In genomic region chr11:65430406-65431217, GRCh38 we compare ENCODE assay signal across 1 cellular context.
TF ChIP-seq lines count a peak whose summit lies in the region.

No MANE protein-coding gene starts in this region.

TF ChIP-seq in HepG2, 621 proteins besides CTCF, POLR2A, EP300 and RAD21:
- TF ChIP-seq ZHX2 (IDR thresholded peaks at IDR 0.05; ENCODE audit: low read depth) (no peak), ZHX2 (CRISPR knock-in tag; IDR thresholded peaks at IDR 0.05; ENCODE audit: borderline replicate concordance) (0 out of 2 replicates have a peak, but pooled peaks have one; percentile 45), POLR2AphosphoS2 (IDR thresholded peaks at IDR 0.05; ENCODE audit: low read depth, low read length) (peak; percentile 19; the same call in 1 of the 2 replicates), RBFOX2 (IDR thresholded peaks at IDR 0.05; ENCODE audit: low read depth, low read length) (peak; percentile 52), AGO2 (optimal IDR thresholded peaks at IDR 0.05; ENCODE audit: low read depth, low read length) (peak; percentile 43), IRF2 (CRISPR knock-in tag; IDR thresholded peaks at IDR 0.05) (no peak), GPBP1L1 (CRISPR knock-in tag; IDR thresholded peaks at IDR 0.05) (no peak), ZNF878 (CRISPR knock-in tag; IDR thresholded peaks at IDR 0.05) (0 out of 2 replicates have a peak, but pooled peaks have one; percentile 6), ZNF766 (CRISPR knock-in tag; IDR thresholded peaks at IDR 0.05; ENCODE audit: borderline replicate concordance) (no peak), ZNF652 (CRISPR knock-in tag; IDR thresholded peaks at IDR 0.05; ENCODE audit: borderline replicate concordance, low read depth) (no peak), ZSCAN21 (CRISPR knock-in tag; IDR thresholded peaks at IDR 0.05; ENCODE audit: borderline replicate concordance) (0 out of 2 replicates have a peak, but pooled peaks have one; percentile 14), KLF15 (CRISPR knock-in tag; IDR thresholded peaks at IDR 0.05; ENCODE audit: borderline replicate concordance) (no peak)
- TF ChIP-seq, protein P1, sequence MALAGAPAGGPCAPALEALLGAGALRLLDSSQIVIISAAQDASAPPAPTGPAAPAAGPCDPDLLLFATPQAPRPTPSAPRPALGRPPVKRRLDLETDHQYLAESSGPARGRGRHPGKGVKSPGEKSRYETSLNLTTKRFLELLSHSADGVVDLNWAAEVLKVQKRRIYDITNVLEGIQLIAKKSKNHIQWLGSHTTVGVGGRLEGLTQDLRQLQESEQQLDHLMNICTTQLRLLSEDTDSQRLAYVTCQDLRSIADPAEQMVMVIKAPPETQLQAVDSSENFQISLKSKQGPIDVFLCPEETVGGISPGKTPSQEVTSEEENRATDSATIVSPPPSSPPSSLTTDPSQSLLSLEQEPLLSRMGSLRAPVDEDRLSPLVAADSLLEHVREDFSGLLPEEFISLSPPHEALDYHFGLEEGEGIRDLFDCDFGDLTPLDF (CRISPR knock-in tag; IDR thresholded peaks at IDR 0.05) = no peak
- TF ChIP-seq, protein P2, sequence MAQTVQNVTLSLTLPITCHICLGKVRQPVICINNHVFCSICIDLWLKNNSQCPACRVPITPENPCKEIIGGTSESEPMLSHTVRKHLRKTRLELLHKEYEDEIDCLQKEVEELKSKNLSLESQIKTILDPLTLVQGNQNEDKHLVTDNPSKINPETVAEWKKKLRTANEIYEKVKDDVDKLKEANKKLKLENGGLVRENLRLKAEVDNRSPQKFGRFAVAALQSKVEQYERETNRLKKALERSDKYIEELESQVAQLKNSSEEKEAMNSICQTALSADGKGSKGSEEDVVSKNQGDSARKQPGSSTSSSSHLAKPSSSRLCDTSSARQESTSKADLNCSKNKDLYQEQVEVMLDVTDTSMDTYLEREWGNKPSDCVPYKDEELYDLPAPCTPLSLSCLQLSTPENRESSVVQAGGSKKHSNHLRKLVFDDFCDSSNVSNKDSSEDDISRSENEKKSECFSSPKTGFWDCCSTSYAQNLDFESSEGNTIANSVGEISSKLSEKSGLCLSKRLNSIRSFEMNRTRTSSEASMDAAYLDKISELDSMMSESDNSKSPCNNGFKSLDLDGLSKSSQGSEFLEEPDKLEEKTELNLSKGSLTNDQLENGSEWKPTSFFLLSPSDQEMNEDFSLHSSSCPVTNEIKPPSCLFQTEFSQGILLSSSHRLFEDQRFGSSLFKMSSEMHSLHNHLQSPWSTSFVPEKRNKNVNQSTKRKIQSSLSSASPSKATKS (CRISPR knock-in tag; IDR thresholded peaks at IDR 0.05) = peak; percentile 75; the same call in 1 of the 2 replicates
